Comparison of ENCODE assay signal across 30 cellular contexts in the genomic region with DNA sequence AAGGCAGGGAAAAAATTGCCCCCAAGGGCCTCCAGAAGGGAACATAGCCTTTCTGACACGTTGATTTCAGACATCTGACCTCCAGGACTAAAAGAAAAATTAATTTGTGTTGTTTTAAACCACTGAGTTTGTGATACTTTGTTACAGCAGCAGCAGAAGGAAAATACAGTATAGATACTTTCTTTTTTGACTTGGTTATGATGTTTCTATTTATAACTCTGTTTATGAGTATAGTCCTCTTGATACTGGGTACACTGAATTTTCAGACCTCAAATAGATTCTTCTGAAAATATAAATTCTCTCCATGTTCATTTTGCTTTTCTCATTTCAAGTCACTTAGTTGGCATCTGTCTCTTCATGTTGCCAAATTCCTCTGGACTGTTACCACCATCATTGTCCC.
"Had no signal": no experiment of that assay in that cellular context is flagged by ENCODE, and none has a peak within 500 bp of the region (broad histone marks: within the 10 kb centered on the region; RNA-seq: fewer than 3 reads in every experiment).

No MANE protein-coding gene starts in this region.

- H3K79me2 ChIP-seq: parathyroid adenoma had no signal

- H3K36me3 ChIP-seq: neural progenitor cell, ovary, right lobe of liver, spleen, suprapubic skin, tibial artery, transverse colon, upper lobe of right lung, uterus had no signal

- H3K36me3 Mint-ChIP-seq: natural killer cell; neural progenitor cell; stimulated activated memory B cell treated with anti-CD40 and anti-IgM and Interleukin-4, amounts not matched to agents 10 μg/mL and 1 μg/mL and 100 μg/mL, for 72 hours; type B pancreatic cell had no signal

- ATAC-seq: natural killer cell; psoas muscle; right cardiac atrium; right lobe of liver; stimulated activated memory B cell treated with anti-CD40 and anti-IgM and Interleukin-4, amounts not matched to agents 10 μg/mL and 1 μg/mL and 100 μg/mL, for 72 hours; stimulated activated naive CD8-positive, alpha-beta T cell treated with anti-CD3 and anti-CD28 coated beads, Interleukin-15, amount 100 ng/mL, for 72 hours; stimulated activated naive CD8-positive, alpha-beta T cell treated with anti-CD3 and anti-CD28 coated beads, Interleukin-15, Interleukin-2, amounts not matched to agents 100 U/mL and 50 U/mL, for 24 hours; upper lobe of right lung had no signal

- H3K27ac ChIP-seq: neural progenitor cell, ovary, parathyroid adenoma, psoas muscle, right lobe of liver, skin epidermis, spleen, suprapubic skin, testis, tibial artery, transverse colon, upper lobe of right lung, uterus had no signal

- H3K4me2 ChIP-seq: neural progenitor cell, smooth muscle cell had no signal

- H3K4me1 ChIP-seq: parathyroid adenoma, psoas muscle, right lobe of liver, spleen, testis, tibial artery, transverse colon, upper lobe of right lung, uterus had no signal

- H3K27me3 Mint-ChIP-seq: progenitor cell of endocrine pancreas; stimulated activated naive CD8-positive, alpha-beta T cell treated with anti-CD3 and anti-CD28 coated beads, Interleukin-15, amount 100 ng/mL, for 72 hours; type B pancreatic cell had no signal

- H3K4me3 ChIP-seq: neural progenitor cell, ovary, psoas muscle, right lobe of liver, skin epidermis, smooth muscle cell, spleen, suprapubic skin, testis, tibial artery, transverse colon, upper lobe of right lung, uterus had no signal

- H3K27ac Mint-ChIP-seq: natural killer cell; nephron; neural progenitor cell; progenitor cell of endocrine pancreas; stimulated activated memory B cell treated with anti-CD40 and anti-IgM and Interleukin-4, amounts not matched to agents 10 μg/mL and 1 μg/mL and 100 μg/mL, for 72 hours; stimulated activated naive CD8-positive, alpha-beta T cell treated with anti-CD3 and anti-CD28 coated beads, Interleukin-15, amount 100 ng/mL, for 72 hours; type B pancreatic cell had no signal

- DNase-seq: natural killer cell; occipital lobe; ovary; psoas muscle; right cardiac atrium; right lobe of liver; spleen; stimulated activated CD4-positive, alpha-beta T cell treated with anti-CD3 and anti-CD28 coated beads, Interleukin-12 subunit alpha, Interleukin-12 subunit beta, amount 100 ng/mL, for 4 hours; stimulated activated CD4-positive, alpha-beta T cell treated with anti-CD3 and anti-CD28 coated beads, Interleukin-1b, Interleukin-23, amount 100 ng/mL, for 48 hours; stimulated activated CD4-positive, alpha-beta T cell treated with anti-CD3 and anti-CD28 coated beads, Interleukin-4, amount 100 ng/mL, for 1 hour; stimulated activated CD4-positive, alpha-beta T cell treated with anti-CD3 and anti-CD28 coated beads, Interleukin-4, amount 100 ng/mL, for 4 hours; stimulated activated CD8-positive, alpha-beta memory T cell treated with anti-CD3 and anti-CD28 coated beads, Interleukin-4, amount 100 ng/mL, for 48 hours; stimulated activated naive CD4-positive, alpha-beta T cell; stimulated activated naive CD8-positive, alpha-beta T cell treated with anti-CD3 and anti-CD28 coated beads, Interleukin-15, amount 100 ng/mL, for 72 hours; stimulated activated naive CD8-positive, alpha-beta T cell treated with anti-CD3 and anti-CD28 coated beads, Interleukin-15, Interleukin-2, amounts not matched to agents 100 U/mL and 50 U/mL, for 24 hours; substantia nigra; testis; tibial artery; transverse colon; upper lobe of right lung; uterus had no signal

- H3K9ac ChIP-seq: neural progenitor cell, parathyroid adenoma had no signal

- H2AFZ ChIP-seq: neural progenitor cell, parathyroid adenoma had no signal

- H3K9me3 Mint-ChIP-seq: nephron; stimulated activated naive CD8-positive, alpha-beta T cell treated with anti-CD3 and anti-CD28 coated beads, Interleukin-15, amount 100 ng/mL, for 72 hours; type B pancreatic cell had no signal

- H3K9me3 ChIP-seq: ovary, psoas muscle, right lobe of liver, spleen, suprapubic skin, testis, tibial artery, transverse colon, upper lobe of right lung, uterus had no signal

- H3K4me3 Mint-ChIP-seq: natural killer cell; nephron; neural progenitor cell; stimulated activated memory B cell treated with anti-CD40 and anti-IgM and Interleukin-4, amounts not matched to agents 10 μg/mL and 1 μg/mL and 100 μg/mL, for 72 hours; stimulated activated naive CD8-positive, alpha-beta T cell treated with anti-CD3 and anti-CD28 coated beads, Interleukin-15, amount 100 ng/mL, for 72 hours; type B pancreatic cell had no signal

- H3K4me1 Mint-ChIP-seq: natural killer cell; nephron; stimulated activated memory B cell treated with anti-CD40 and anti-IgM and Interleukin-4, amounts not matched to agents 10 μg/mL and 1 μg/mL and 100 μg/mL, for 72 hours; stimulated activated naive CD8-positive, alpha-beta T cell treated with anti-CD3 and anti-CD28 coated beads, Interleukin-15, amount 100 ng/mL, for 72 hours had no signal

- H3K27me3 ChIP-seq: neural progenitor cell, ovary, right lobe of liver, suprapubic skin, testis, tibial artery, transverse colon, upper lobe of right lung, uterus had no signal
